In genomic region chr11:125199915-125200314, GRCh38 we compare ENCODE assay signal across 37 cellular contexts. TPM values are rescaled to one million over a fixed set of nuclear protein-coding genes. Genes with fewer than 3 reads are reported as not detected.
"Had no signal": no experiment of that assay in that cellular context is flagged by ENCODE, and none has a peak within 500 bp of the region (broad histone marks: within the 10 kb centered on the region; RNA-seq: fewer than 3 reads in every experiment).

No MANE protein-coding gene starts in this region.

- H3K36me3 Mint-ChIP-seq: activated CD4-positive, alpha-beta memory T cell treated with anti-CD3 and anti-CD28 coated beads for 36 hours; activated naive CD4-positive, alpha-beta T cell treated with anti-CD3 and anti-CD28 coated beads, Interleukin-2, amount 10 ng/mL, durations not matched to agents 7 days and 5 days; activated naive CD4-positive, alpha-beta T cell treated with anti-CD3 and anti-CD28 coated beads, Interleukin-2, amount 50 U/mL, for 24 hours; activated naive CD8-positive, alpha-beta T cell; activated naive CD8-positive, alpha-beta T cell treated with anti-CD3 and anti-CD28 coated beads, Interleukin-2, amount 10 ng/mL, durations not matched to agents 7 days and 5 days had no signal

- DNase-seq: activated B cell treated with CpG ODN at 0.5 μM for 24 hours; activated CD4-positive, alpha-beta memory T cell treated with anti-CD3 and anti-CD28 coated beads for 36 hours; activated CD4-positive, alpha-beta T cell treated with anti-CD3 and anti-CD28 coated beads for 4 hours; activated CD4-positive, alpha-beta T cell treated with anti-CD3 and anti-CD28 coated beads, Interleukin-2, amount 10 ng/mL, durations not matched to agents 24 days and 14 days; activated CD4-positive, alpha-beta T cell treated with anti-CD3 and anti-CD28 coated beads, Interleukin-2, amount 50 U/mL, for 1 hour; activated CD4-positive, alpha-beta T cell treated with anti-CD3 and anti-CD28 coated beads, Interleukin-2, amount 50 U/mL, for 4 hours; activated CD4-positive, CD25-positive, alpha-beta regulatory T cell treated with anti-CD3 and anti-CD28 coated beads, Interleukin-2, amount 50 U/mL, for 72 hours; activated CD8-positive, alpha-beta memory T cell treated with anti-CD3 and anti-CD28 coated beads, Interleukin-2, amount 50 U/mL, for 4 hours; activated CD8-positive, alpha-beta T cell treated with anti-CD3 and anti-CD28 coated beads for 36 hours; activated effector memory CD4-positive, alpha-beta T cell treated with Interleukin-2 at 50 U/mL for 16 hours; activated gamma-delta T cell; activated naive CD4-positive, alpha-beta T cell treated with anti-CD3 and anti-CD28 coated beads, Interleukin-2, amount 10 ng/mL, durations not matched to agents 7 days and 5 days; activated naive CD4-positive, alpha-beta T cell treated with Interleukin-2 at 50 U/mL for 16 hours; activated naive CD8-positive, alpha-beta T cell treated with anti-CD3 and anti-CD28 coated beads, Interleukin-2, amount 10 ng/mL, durations not matched to agents 7 days and 5 days; activated naive CD8-positive, alpha-beta T cell treated with anti-CD3 and anti-CD28 coated beads, Interleukin-2, amount 50 U/mL, for 24 hours; activated T-cell treated with anti-CD3 and anti-CD28 coated beads, Interleukin-2, amount 50 U/mL, for 24 hours; activated T-cell treated with anti-CD3 and anti-CD28 coated beads, Interleukin-2, amount 50 U/mL, for 48 hours; amygdala; anterior cingulate cortex; caudate nucleus; cerebellar nuclear complex; SW 1271; T-helper 1 cell; T-helper 2 cell; T-helper 9 cell had no signal

- H3K9me3 Mint-ChIP-seq: activated B cell treated with CpG ODN at 0.5 μM for 24 hours; activated CD4-positive, alpha-beta memory T cell treated with anti-CD3 and anti-CD28 coated beads for 36 hours; activated CD4-positive, alpha-beta T cell treated with anti-CD3 and anti-CD28 coated beads, Interleukin-2, amount 10 ng/mL, durations not matched to agents 24 days and 14 days; activated CD8-positive, alpha-beta T cell treated with anti-CD3 and anti-CD28 coated beads for 36 hours; activated naive CD4-positive, alpha-beta T cell treated with anti-CD3 and anti-CD28 coated beads, Interleukin-2, amount 10 ng/mL, durations not matched to agents 7 days and 5 days; activated naive CD8-positive, alpha-beta T cell treated with anti-CD3 and anti-CD28 coated beads, Interleukin-2, amount 10 ng/mL, durations not matched to agents 7 days and 5 days; activated naive CD8-positive, alpha-beta T cell treated with anti-CD3 and anti-CD28 coated beads, Interleukin-2, amount 50 U/mL, for 24 hours; activated T-cell treated with anti-CD3 and anti-CD28 coated beads, Interleukin-2, amount 50 U/mL, for 24 hours; activated T-helper 2 cell treated with anti-CD3 and anti-CD28 coated beads, Interferon-gamma antibody, Interleukin-2, Interleukin-4, amounts not matched to agents 10 μg/mL and 5 μg/mL and 100 μg/mL, durations not matched to agents 14 hours and 24 hours and 36 hours; brain; central memory CD8-positive, alpha-beta T cell; T-helper 1 cell treated with Interleukin-12 subunit alpha and Interleukin-12 subunit beta and Interleukin-4 antibody, amounts not matched to agents 30 μg/mL and 1 μg/mL, for 36 hours; T-helper 2 cell treated with Interferon-gamma antibody and Interleukin-4, amounts not matched to agents 5 μg/mL and 100 μg/mL, for 36 hours had no signal

- H3K4me3 Mint-ChIP-seq: activated B cell treated with CpG ODN at 0.5 μM for 24 hours; activated CD4-positive, alpha-beta memory T cell treated with anti-CD3 and anti-CD28 coated beads for 36 hours; activated CD4-positive, alpha-beta T cell treated with anti-CD3 and anti-CD28 coated beads, Interleukin-2, amount 10 ng/mL, durations not matched to agents 24 days and 14 days; activated CD8-positive, alpha-beta T cell treated with anti-CD3 and anti-CD28 coated beads for 36 hours; activated naive CD4-positive, alpha-beta T cell treated with anti-CD3 and anti-CD28 coated beads, Interleukin-2, amount 10 ng/mL, durations not matched to agents 7 days and 5 days; activated naive CD4-positive, alpha-beta T cell treated with anti-CD3 and anti-CD28 coated beads, Interleukin-2, amount 50 U/mL, for 24 hours; activated naive CD8-positive, alpha-beta T cell; activated naive CD8-positive, alpha-beta T cell treated with anti-CD3 and anti-CD28 coated beads, Interleukin-2, amount 10 ng/mL, durations not matched to agents 7 days and 5 days; activated naive CD8-positive, alpha-beta T cell treated with anti-CD3 and anti-CD28 coated beads, Interleukin-2, amount 50 U/mL, for 24 hours; activated T-cell treated with anti-CD3 and anti-CD28 coated beads, Interleukin-2, amount 50 U/mL, for 24 hours; brain; central memory CD8-positive, alpha-beta T cell; T-helper 1 cell treated with Interleukin-12 subunit alpha and Interleukin-12 subunit beta and Interleukin-4 antibody, amounts not matched to agents 30 μg/mL and 1 μg/mL, for 36 hours; T-helper 2 cell treated with Interferon-gamma antibody and Interleukin-4, amounts not matched to agents 5 μg/mL and 100 μg/mL, for 36 hours had no signal

- H3K4me1 ChIP-seq: ascending aorta had no signal

- H3K4me1 Mint-ChIP-seq: activated B cell treated with CpG ODN at 0.5 μM for 24 hours; activated CD4-positive, alpha-beta T cell treated with anti-CD3 and anti-CD28 coated beads, Interleukin-2, amount 10 ng/mL, durations not matched to agents 24 days and 14 days; activated naive CD4-positive, alpha-beta T cell treated with anti-CD3 and anti-CD28 coated beads, Interleukin-2, amount 10 ng/mL, durations not matched to agents 7 days and 5 days; activated naive CD4-positive, alpha-beta T cell treated with anti-CD3 and anti-CD28 coated beads, Interleukin-2, amount 50 U/mL, for 24 hours; activated naive CD8-positive, alpha-beta T cell treated with anti-CD3 and anti-CD28 coated beads, Interleukin-2, amount 10 ng/mL, durations not matched to agents 7 days and 5 days; activated naive CD8-positive, alpha-beta T cell treated with anti-CD3 and anti-CD28 coated beads, Interleukin-2, amount 50 U/mL, for 24 hours; central memory CD8-positive, alpha-beta T cell had no signal

- H3K27me3 ChIP-seq: ascending aorta, cardiac muscle cell had no signal

- ATAC-seq: activated CD8-positive, alpha-beta T cell treated with anti-CD3 and anti-CD28 coated beads for 36 hours; activated naive CD8-positive, alpha-beta T cell treated with anti-CD3 and anti-CD28 coated beads, Interleukin-2, amount 50 U/mL, for 24 hours had no signal

- H3K27ac ChIP-seq: ascending aorta, cardiac muscle cell, VCaP had no signal

- H3K27ac Mint-ChIP-seq: activated B cell treated with CpG ODN at 0.5 μM for 24 hours; activated CD4-positive, alpha-beta memory T cell treated with anti-CD3 and anti-CD28 coated beads for 36 hours; activated CD4-positive, alpha-beta T cell treated with anti-CD3 and anti-CD28 coated beads, Interleukin-2, amount 10 ng/mL, durations not matched to agents 24 days and 14 days; activated CD8-positive, alpha-beta T cell treated with anti-CD3 and anti-CD28 coated beads for 36 hours; activated naive CD4-positive, alpha-beta T cell treated with anti-CD3 and anti-CD28 coated beads, Interleukin-2, amount 10 ng/mL, durations not matched to agents 7 days and 5 days; activated naive CD4-positive, alpha-beta T cell treated with anti-CD3 and anti-CD28 coated beads, Interleukin-2, amount 50 U/mL, for 24 hours; activated naive CD8-positive, alpha-beta T cell; activated naive CD8-positive, alpha-beta T cell treated with anti-CD3 and anti-CD28 coated beads, Interleukin-2, amount 10 ng/mL, durations not matched to agents 7 days and 5 days; activated naive CD8-positive, alpha-beta T cell treated with anti-CD3 and anti-CD28 coated beads, Interleukin-2, amount 50 U/mL, for 24 hours; activated T-cell treated with anti-CD3 and anti-CD28 coated beads, Interleukin-2, amount 50 U/mL, for 24 hours; activated T-helper 2 cell treated with anti-CD3 and anti-CD28 coated beads, Interferon-gamma antibody, Interleukin-2, Interleukin-4, amounts not matched to agents 10 μg/mL and 5 μg/mL and 100 μg/mL, durations not matched to agents 14 hours and 24 hours and 36 hours; T-helper 1 cell treated with Interleukin-12 subunit alpha and Interleukin-12 subunit beta and Interleukin-4 antibody, amounts not matched to agents 30 μg/mL and 1 μg/mL, for 36 hours; T-helper 2 cell treated with Interferon-gamma antibody and Interleukin-4, amounts not matched to agents 5 μg/mL and 100 μg/mL, for 36 hours had no signal

- H3K4me3 ChIP-seq: ascending aorta, cardiac muscle cell had no signal

- H3K27me3 Mint-ChIP-seq: activated CD4-positive, alpha-beta T cell treated with anti-CD3 and anti-CD28 coated beads, Interleukin-2, amount 10 ng/mL, durations not matched to agents 24 days and 14 days; brain had no signal

- H3K9me3 ChIP-seq: ascending aorta had no signal

- H3K36me3 ChIP-seq: ascending aorta, cardiac muscle cell had no signal

RNA-seq across cellular contexts. Expression of gene PKNOX2, which starts 35.4 kb away (rescaled TPM):
- total RNA-seq: activated B cell treated with CpG ODN at 0.5 μM for 24 hours; activated CD4-positive, alpha-beta memory T cell treated with anti-CD3 and anti-CD28 coated beads for 36 hours; activated CD4-positive, alpha-beta T cell treated with anti-CD3 and anti-CD28 coated beads, Interleukin-2, amount 10 ng/mL, durations not matched to agents 24 days and 14 days; activated CD8-positive, alpha-beta memory T cell treated with anti-CD3 and anti-CD28 coated beads for 36 hours; activated CD8-positive, alpha-beta T cell treated with anti-CD3 and anti-CD28 coated beads for 36 hours; activated naive CD8-positive, alpha-beta T cell treated with anti-CD3 and anti-CD28 coated beads, Interleukin-2, amount 10 ng/mL, durations not matched to agents 7 days and 5 days; activated T-helper 2 cell treated with anti-CD3 and anti-CD28 coated beads, Interferon-gamma antibody, Interleukin-2, Interleukin-4, amounts not matched to agents 10 μg/mL and 5 μg/mL and 100 μg/mL, durations not matched to agents 14 hours and 24 hours and 36 hours; bronchial epithelial cell had no signal
